5 cellular contexts compared by ENCODE assay signal in genomic region chr1:167815650-167816049, GRCh38.
"Had no signal": no experiment of that assay in that cellular context is flagged by ENCODE, and none has a peak within 500 bp of the region (broad histone marks: within the 10 kb centered on the region; RNA-seq: fewer than 3 reads in every experiment).

No MANE protein-coding gene starts in this region.

- DNase-seq: H9, HCEC 1CT, KG1 had no signal

- H3K4me2 ChIP-seq: GM23338 had no signal

- H3K4me3 Mint-ChIP-seq: GM23338, H9 had no signal

- H2AFZ ChIP-seq: GM23338 had no signal

- H3K4me3 ChIP-seq: GM23338 had no signal

- H3K27ac Mint-ChIP-seq: GM23338, H9, IgD-negative memory B cell had no signal
